In genomic region chr12:76198839-76199238, GRCh38 we compare ENCODE assay signal across 22 cellular contexts.
DNase-seq lines count a peak whose midpoint lies in the region; ATAC-seq, FAIRE-seq and TF ChIP-seq lines count a peak whose summit lies in the region.
"Had no signal": no experiment of that assay in that cellular context is flagged by ENCODE, and none has a peak within 500 bp of the region (broad histone marks: within the 10 kb centered on the region; RNA-seq: fewer than 3 reads in every experiment).

No MANE protein-coding gene starts in this region.

- H2AFZ ChIP-seq in HCT116 (ENCODE audit: low read depth, low read length, poor library complexity, severe bottlenecking) (no peak overlapping the region), K562 (ENCODE audit: low read depth, low read length) (no peak overlapping the region)
- H2AFZ ChIP-seq: GM23248 had no signal

- no peak overlapping the region for H3K4me2 ChIP-seq in HCT116 (ENCODE audit: low read length)
- no peak overlapping the region for H3K4me2 ChIP-seq in K562 (ENCODE audit: insufficient read depth, low read length)
- H3K4me2 ChIP-seq: BLaER1 had no signal

- TF ChIP-seq EP300 in K562 (IDR thresholded peaks at IDR 0.05; ENCODE audit: low read length): no peak

- H4K20me1 ChIP-seq in HCT116 (ENCODE audit: insufficient read depth): no peaks in the 10 kb centered on the region
- H4K20me1 ChIP-seq in K562 (replicated peaks; ENCODE audit: control insufficient read depth, insufficient read depth, low read length): no peaks in the 10 kb centered on the region
- H4K20me1 ChIP-seq: BLaER1 had no signal

- H3K36me3 ChIP-seq in HCT116 (ENCODE audit: control insufficient read depth in 1 of 2, insufficient read depth in 2 of 2, low read length in 2 of 2): no peaks in the 10 kb centered on the region
- no peaks in the 10 kb centered on the region for H3K36me3 ChIP-seq in HEK293 (ENCODE audit: control insufficient read depth in 2 of 2, insufficient read depth in 1 of 2, low read length in 2 of 2)
- H3K36me3 ChIP-seq in adipocyte (ENCODE audit: control insufficient read depth, insufficient read depth, low read length, severe bottlenecking): no peaks in the 10 kb centered on the region
- no peaks in the 10 kb centered on the region for H3K36me3 ChIP-seq in K562 (ENCODE audit: control insufficient read depth, insufficient read depth, low read length)
- H3K36me3 ChIP-seq in heart right ventricle: no peaks in the 10 kb centered on the region
- H3K36me3 ChIP-seq: BLaER1 had no signal

- in situ Hi-C loops in K562 (cut with MboI): no loop called here

- no TSS peak for BruUV-seq in HCT116 (replicated peaks; lab: Mats Ljungman, UMichigan)
- no TSS peak for BruUV-seq in K562 (replicated peaks; lab: Mats Ljungman, UMichigan)

- H3K4me1 ChIP-seq in HCT116 (ENCODE audit: control insufficient read depth in 1 of 2, insufficient read depth in 2 of 2, low read length in 2 of 2): no peaks in the 10 kb centered on the region
- no peaks in the 10 kb centered on the region for H3K4me1 ChIP-seq in HEK293 (ENCODE audit: control insufficient read depth, insufficient read depth, low read length)
- H3K4me1 ChIP-seq in adipocyte (ENCODE audit: control insufficient read depth, insufficient read depth, low read length): no peaks in the 10 kb centered on the region
- H3K4me1 ChIP-seq in K562 (replicated peaks in 1 of 2; ENCODE audit: control insufficient read depth in 2 of 2, insufficient read depth in 2 of 2, low read length in 2 of 2): no peaks in the 10 kb centered on the region; a peak in 1 of 5 replicates
- H3K4me1 ChIP-seq in heart right ventricle: no peaks in the 10 kb centered on the region

- RAD21 ChIA-PET in HCT116 (lab: Charles Lee; ENCODE audit: low non-redundant PET in 1 of 2, low total read pairs in 2 of 2, uncharacterized antibody in 2 of 2, unreplicated experiment in 2 of 2): no interaction called here

- no peak for TF ChIP-seq POLR2A in HCT116 (IDR thresholded peaks at IDR 0.05; ENCODE audit: borderline replicate concordance, extremely low read depth, insufficient read depth, insufficient read length)
- no peak for TF ChIP-seq POLR2A in K562 (conservative IDR thresholded peaks at IDR 0.05)

- H3K9me3 Mint-ChIP-seq in activated T-helper 17 cell treated with anti-CD3 and anti-CD28 coated beads, Interleukin-2, amount 50 U/mL, for 72 hours: peaks cover 21% of the 10 kb centered on the region

- H3K9me3 ChIP-seq in HCT116 (ENCODE audit: control insufficient read depth in 1 of 2, insufficient read depth in 1 of 2, low read depth in 1 of 2, low read length in 2 of 2) (no peaks in the 10 kb centered on the region; a peak in 1 of 4 replicates), HEK293 (ENCODE audit: control insufficient read depth, insufficient read depth, low read depth, low read length) (no peaks in the 10 kb centered on the region), adipocyte (ENCODE audit: control insufficient read depth, low read length) (peaks cover 39% of the 10 kb centered on the region), K562 (replicated peaks; ENCODE audit: control insufficient read depth, insufficient read depth, low read depth, low read length) (0 out of 2 replicates have a peak, but pooled peaks cover 3% of the 10 kb centered on the region), heart right ventricle (peaks cover 0 to 55% (median 23%) of the 10 kb centered on the region in 11 donors)

- no peaks in the 10 kb centered on the region for H3K36me3 Mint-ChIP-seq in activated T-helper 17 cell treated with anti-CD3 and anti-CD28 coated beads, Interleukin-2, amount 50 U/mL, for 72 hours (ENCODE audit: low read depth)
- H3K36me3 Mint-ChIP-seq: CD4-positive, CD25-positive, alpha-beta regulatory T cell; CD8-positive, alpha-beta T cell had no signal

- intact Hi-C loops in HCT116 (cut with micrococcal nuclease): no loop called here
- intact Hi-C loops in K562 (cut with micrococcal nuclease): no loop called here
- intact Hi-C loops in heart right ventricle (cut with DNase I): no loop called here

- TF ChIP-seq CTCF in HCT116 (IDR thresholded peaks at IDR 0.05 in 2 of 3, conservative IDR thresholded peaks at IDR 0.05 in 1 of 3; ENCODE audit: borderline replicate concordance in 1 of 3, insufficient read depth in 1 of 3, low read depth in 2 of 3, low read length in 2 of 3): no peak
- TF ChIP-seq CTCF in HEK293 (tag by site-specific recombination; IDR thresholded peaks at IDR 0.05): no peak
- no peak for TF ChIP-seq CTCF in K562 (IDR thresholded peaks at IDR 0.05 in 2 of 3, conservative IDR thresholded peaks at IDR 0.05 in 1 of 3; ENCODE audit: insufficient read depth in 2 of 3, low read depth in 1 of 3, low read length in 3 of 3)
- TF ChIP-seq CTCF in heart right ventricle (IDR thresholded peaks at IDR 0.05): no peak

- no peak overlapping the region for H3K27ac Mint-ChIP-seq in activated T-helper 17 cell treated with anti-CD3 and anti-CD28 coated beads, Interleukin-2, amount 50 U/mL, for 72 hours
- H3K27ac Mint-ChIP-seq: B cell; CD8-positive, alpha-beta T cell had no signal

- H3K4me1 Mint-ChIP-seq in activated T-helper 17 cell treated with anti-CD3 and anti-CD28 coated beads, Interleukin-2, amount 50 U/mL, for 72 hours: no peaks in the 10 kb centered on the region
- H3K4me1 Mint-ChIP-seq: B cell; CD4-positive, CD25-positive, alpha-beta regulatory T cell had no signal

- POLR2A ChIA-PET in HCT116 (lab: Charles Lee) (no interaction called here), HEK293 (lab: Yijun Ruan, JAX) (no interaction called here), K562 (lab: Yijun Ruan, JAX) (no interaction called here)

- H3K79me2 ChIP-seq in HCT116 (ENCODE audit: insufficient read depth, low read length) (no peaks in the 10 kb centered on the region), K562 (ENCODE audit: control insufficient read depth, insufficient read depth, low read length) (no peaks in the 10 kb centered on the region)

- H3K27ac ChIP-seq in HCT116 (ENCODE audit: low read depth, low read length): no peak overlapping the region
- H3K27ac ChIP-seq in HEK293 (ENCODE audit: extremely low read depth, low read depth, low read length): no peak overlapping the region
- no peak overlapping the region for H3K27ac ChIP-seq in K562 (ENCODE audit: extremely low read depth, low read depth, low read length)
- H3K27ac ChIP-seq in heart right ventricle: no peak overlapping the region
- H3K27ac ChIP-seq: BLaER1, C4-2B, GM23248 had no signal

- no peaks in the 10 kb centered on the region for H3K9me2 ChIP-seq in HCT116 (ENCODE audit: insufficient read depth)

- H3K4me3 Mint-ChIP-seq in activated T-helper 17 cell treated with anti-CD3 and anti-CD28 coated beads, Interleukin-2, amount 50 U/mL, for 72 hours: no peak overlapping the region
- H3K4me3 Mint-ChIP-seq: B cell; CD4-positive, CD25-positive, alpha-beta regulatory T cell; CD8-positive, alpha-beta T cell; HFFc6 had no signal

- ATAC-seq in HCT116: no peak
- no peak for ATAC-seq in K562
- ATAC-seq in heart right ventricle: no peak
- ATAC-seq in activated T-helper 17 cell treated with anti-CD3 and anti-CD28 coated beads, Interleukin-2, amount 50 U/mL, for 72 hours (replicated peaks): no peak
- ATAC-seq: CD8-positive, alpha-beta T cell had no signal

- no peaks in the 10 kb centered on the region for H3K27me3 ChIP-seq in HCT116 (ENCODE audit: insufficient read depth, low read length)
- H3K27me3 ChIP-seq in adipocyte (replicated peaks; ENCODE audit: control insufficient read depth, insufficient read depth, low read length): no peaks in the 10 kb centered on the region
- H3K27me3 ChIP-seq in K562 (ENCODE audit: control insufficient read depth in 2 of 2, insufficient read depth in 2 of 2, low read length in 2 of 2): no peaks in the 10 kb centered on the region
- H3K27me3 ChIP-seq in heart right ventricle: no peaks in the 10 kb centered on the region
- H3K27me3 ChIP-seq: BLaER1 had no signal

- no peak for DNase-seq in HCT116 (ENCODE audit: low read depth, low spot score)
- no peak for DNase-seq in adipocyte (ENCODE audit: low read depth)
- no peak for DNase-seq in K562 (ENCODE audit: extremely low read depth in 1 of 4, low spot score in 3 of 4)
- no peak for DNase-seq in heart right ventricle
- no peak for DNase-seq in activated effector memory CD4-positive, alpha-beta T cell treated with anti-CD3 and anti-CD28 coated beads, Interleukin-2, amount 50 U/mL, for 16 hours
- DNase-seq: Caco-2; CD4-positive, CD25-positive, alpha-beta regulatory T cell; CD8-positive, alpha-beta T cell; DMS153; DND-41; GM23248; H7; HCEC 1CT; HFFc6 had no signal

- no peak for FAIRE-seq in K562 (lab: Jason Lieb, UNC)
- FAIRE-seq: G401.6, GM19239, H1 had no signal

- WGBS in K562 (ENCODE audit: insufficient coverage, low coverage, missing lambda C conversion rate): 55% methylated on average over 1 of the region's 1 CpG
- 92 to 94% methylated on average over 1 of the region's 1 CpG for WGBS in heart right ventricle, 2 donors

- H3K9me1 ChIP-seq in K562 (ENCODE audit: control insufficient read depth, insufficient read depth, low read length): no peaks in the 10 kb centered on the region

- H3K4me3 ChIP-seq in HCT116 (replicated peaks in 1 of 2; ENCODE audit: low read depth in 1 of 2, low read length in 2 of 2) (no peak overlapping the region), HEK293 (ENCODE audit: low read depth, low read length) (no peak overlapping the region), adipocyte (ENCODE audit: low read length) (peak overlapping the region; percentile 11), K562 (no peak overlapping the region), heart right ventricle (no peak overlapping the region)
- H3K4me3 ChIP-seq: BLaER1, GM23248 had no signal

- H3K9ac ChIP-seq in HCT116 (ENCODE audit: low read length) (no peak overlapping the region), adipocyte (ENCODE audit: low read length) (no peak overlapping the region), K562 (ENCODE audit: insufficient read depth in 1 of 2, low read depth in 2 of 2, low read length in 2 of 2) (no peak overlapping the region)
- H3K9ac ChIP-seq: BLaER1, GM23248 had no signal

- TF ChIP-seq RAD21 in HCT116 (IDR thresholded peaks at IDR 0.05; ENCODE audit: low read depth): no peak
- no peak for TF ChIP-seq RAD21 in K562 (CRISPR knock-in tag; conservative IDR thresholded peaks at IDR 0.05 in 1 of 2, IDR thresholded peaks at IDR 0.05 in 1 of 2)

- H3K27me3 Mint-ChIP-seq in activated T-helper 17 cell treated with anti-CD3 and anti-CD28 coated beads, Interleukin-2, amount 50 U/mL, for 72 hours: peaks cover 39% of the 10 kb centered on the region

- CTCF ChIA-PET in HCT116 (lab: Charles Lee) (no interaction called here), HEK293 (lab: Yijun Ruan, JAX) (interaction anchor here (0.6 kb wide), 1 partner anchor 257 kb away, joined by 3 read pairs; no protein-coding TSS in a partner anchor), K562 (lab: Yijun Ruan, JAX; ENCODE audit: low intra/inter-chr PET ratio) (no interaction called here)

TF ChIP-seq in HCT116, 20 proteins besides CTCF, POLR2A, EP300 and RAD21 (continues in another document):
- no peak for TF ChIP-seq FOSL1 (IDR thresholded peaks at IDR 0.05; ENCODE audit: low read depth)

TF ChIP-seq in HEK293, 187 proteins besides CTCF, POLR2A, EP300 and RAD21 (continues in another document):
- TF ChIP-seq ZNF2 (tag by site-specific recombination; IDR thresholded peaks at IDR 0.05): no peak
- TF ChIP-seq SETDB1 (IDR thresholded peaks at IDR 0.05; ENCODE audit: insufficient read length, low read length): peak; percentile 95
